In the genomic region with DNA sequence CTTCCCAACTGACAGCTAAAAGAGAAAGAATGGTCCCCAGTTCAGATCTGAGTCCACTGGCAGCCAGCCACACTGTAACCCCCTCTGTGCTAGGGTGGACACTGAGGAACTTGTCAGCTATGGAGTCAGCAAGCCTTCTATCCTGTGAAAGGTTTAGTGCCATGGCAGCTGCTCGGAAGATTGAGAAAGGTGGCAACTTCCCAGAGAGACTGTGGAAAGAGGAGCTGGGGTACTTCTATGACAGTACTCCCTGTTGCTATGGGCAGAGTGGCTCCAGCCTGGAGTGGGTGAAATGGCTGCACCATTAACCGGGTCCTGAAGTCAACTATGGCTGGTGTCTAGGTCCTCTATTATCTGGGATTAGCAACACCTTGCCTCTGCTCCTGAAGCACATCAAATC, we compare ENCODE assay signal across 18 cellular contexts.
DNase-seq lines count a peak whose midpoint lies in the region; ATAC-seq and TF ChIP-seq lines count a peak whose summit lies in the region.
"Had no signal": no experiment of that assay in that cellular context is flagged by ENCODE, and none has a peak within 500 bp of the region (broad histone marks: within the 10 kb centered on the region; RNA-seq: fewer than 3 reads in every experiment).

No MANE protein-coding gene starts in this region.

- no peak overlapping the region for H3K27ac Mint-ChIP-seq in endodermal cell
- H3K27ac Mint-ChIP-seq in naive thymus-derived CD4-positive, alpha-beta T cell, result no peak overlapping the region
- H3K27ac Mint-ChIP-seq: B cell; CD4-positive, alpha-beta T cell; CD8-positive, alpha-beta T cell had no signal

- no peak for TF ChIP-seq CTCF in endodermal cell (conservative IDR thresholded peaks at IDR 0.05)
- no peak for TF ChIP-seq CTCF in psoas muscle (IDR thresholded peaks at IDR 0.05)
- no peak for TF ChIP-seq CTCF in sigmoid colon (IDR thresholded peaks at IDR 0.05)

- intact Hi-C loops in psoas muscle (cut with DNase I) (loop anchor here (10.0 kb wide), 1 partner anchor 447 kb away; a partner anchor contains a TSS), sigmoid colon (cut with DNase I) (no loop called here)
- intact Hi-C loops in naive thymus-derived CD4-positive, alpha-beta T cell (cut with micrococcal nuclease), result no loop called here

- peaks cover 16% of the 10 kb centered on the region for H3K27me3 Mint-ChIP-seq in endodermal cell (ENCODE audit: insufficient read depth)
- peaks cover 0 to 11% (median 8%) of the 10 kb centered on the region in 5 donors for H3K27me3 Mint-ChIP-seq in naive thymus-derived CD4-positive, alpha-beta T cell
- H3K27me3 Mint-ChIP-seq: B cell; CD4-positive, alpha-beta T cell had no signal

- ATAC-seq in psoas muscle, result peak in 3 of 4 donors; percentile 67 to 81 (median 74)
- ATAC-seq in naive thymus-derived CD4-positive, alpha-beta T cell, result no peak
- ATAC-seq: A549; CD8-positive, alpha-beta T cell had no signal

- H3K9me3 Mint-ChIP-seq in endodermal cell, result no peaks in the 10 kb centered on the region
- peaks cover 0 to 4% (median 0%) of the 10 kb centered on the region in 11 donors for H3K9me3 Mint-ChIP-seq in naive thymus-derived CD4-positive, alpha-beta T cell
- H3K9me3 Mint-ChIP-seq: CD4-positive, alpha-beta T cell; CD8-positive, alpha-beta T cell had no signal

- H3K36me3 Mint-ChIP-seq in endodermal cell (ENCODE audit: low read depth), result no peaks in the 10 kb centered on the region
- no peaks in the 10 kb centered on the region for H3K36me3 Mint-ChIP-seq in naive thymus-derived CD4-positive, alpha-beta T cell
- H3K36me3 Mint-ChIP-seq: CD8-positive, alpha-beta T cell had no signal

- H3K27ac ChIP-seq in Karpas-422 (ENCODE audit: low read length) (no peak overlapping the region), endodermal cell (ENCODE audit: low read depth, low read length) (no peak overlapping the region), psoas muscle (no peak overlapping the region), sigmoid colon (no peak overlapping the region)
- H3K27ac ChIP-seq in naive thymus-derived CD4-positive, alpha-beta T cell (ENCODE audit: low read depth, low read length), result no peak overlapping the region
- H3K27ac ChIP-seq: A549; BLaER1 treated with 17β-estradiol and CSF1 and Interleukin-3, amounts not matched to agents 10 nM and 100 nM; C4-2B had no signal

- H3K4me3 ChIP-seq in Karpas-422 (ENCODE audit: low read length), result peak overlapping the region; percentile 28; the same call in 1 of the 2 replicates
- H3K4me3 ChIP-seq in endodermal cell (ENCODE audit: low read length), result no peak overlapping the region
- H3K4me3 ChIP-seq in psoas muscle, result no peak overlapping the region
- no peak overlapping the region for H3K4me3 ChIP-seq in sigmoid colon
- no peak overlapping the region for H3K4me3 ChIP-seq in naive thymus-derived CD4-positive, alpha-beta T cell (ENCODE audit: low read length)
- H3K4me3 ChIP-seq: A549; BLaER1 treated with 17β-estradiol and CSF1 and Interleukin-3, amounts not matched to agents 10 nM and 100 nM had no signal

- H3K9ac ChIP-seq in Karpas-422 (ENCODE audit: low read length), result no peak overlapping the region
- no peak overlapping the region for H3K9ac ChIP-seq in endodermal cell (ENCODE audit: extremely low read depth, low read length, poor library complexity, severe bottlenecking)
- H3K9ac ChIP-seq: BLaER1 treated with 17β-estradiol and CSF1 and Interleukin-3, amounts not matched to agents 10 nM and 100 nM had no signal

- no peaks in the 10 kb centered on the region for H3K9me2 ChIP-seq in Karpas-422 (replicated peaks; ENCODE audit: insufficient read depth, low read length)

- H3K4me1 Mint-ChIP-seq in endodermal cell, result peaks cover 25% of the 10 kb centered on the region
- no peaks in the 10 kb centered on the region for H3K4me1 Mint-ChIP-seq in naive thymus-derived CD4-positive, alpha-beta T cell
- H3K4me1 Mint-ChIP-seq: B cell had no signal

- H3K9me3 ChIP-seq in Karpas-422 (ENCODE audit: low read length) (no peaks in the 10 kb centered on the region), endodermal cell (ENCODE audit: control insufficient read depth, low read length) (no peaks in the 10 kb centered on the region), psoas muscle (no peaks in the 10 kb centered on the region), sigmoid colon (no peaks in the 10 kb centered on the region)
- H3K9me3 ChIP-seq in naive thymus-derived CD4-positive, alpha-beta T cell (ENCODE audit: control insufficient read depth in 2 of 3, low read length in 3 of 3), result no peaks in the 10 kb centered on the region
- H3K9me3 ChIP-seq: A549; BLaER1 treated with 17β-estradiol and CSF1 and Interleukin-3, amounts not matched to agents 10 nM and 100 nM; Caco-2 had no signal

- peak overlapping the region; percentile 60 for H3K4me2 ChIP-seq in Karpas-422 (ENCODE audit: low read depth, low read length, poor library complexity, severe bottlenecking)
- H3K4me2 ChIP-seq: A549 had no signal

- CTCF ChIA-PET in naive thymus-derived CD4-positive, alpha-beta T cell (lab: Charles Lee), result no interaction called here

- TF ChIP-seq POLR2A in sigmoid colon (IDR thresholded peaks at IDR 0.05), result no peak

- H3K36me3 ChIP-seq in Karpas-422 (ENCODE audit: insufficient read depth, low read length) (no peaks in the 10 kb centered on the region), endodermal cell (ENCODE audit: control insufficient read depth, insufficient read depth, low read length) (no peaks in the 10 kb centered on the region), psoas muscle (ENCODE audit: insufficient read depth in 1 of 2, low read depth in 1 of 2) (no peaks in the 10 kb centered on the region), sigmoid colon (peaks cover 0 to 14% (median 0%) of the 10 kb centered on the region in 4 donors)
- H3K36me3 ChIP-seq in naive thymus-derived CD4-positive, alpha-beta T cell (ENCODE audit: control insufficient read depth in 2 of 3, insufficient read depth in 3 of 3, low read length in 3 of 3), result no peaks in the 10 kb centered on the region
- H3K36me3 ChIP-seq: BLaER1 treated with 17β-estradiol and CSF1 and Interleukin-3, amounts not matched to agents 10 nM and 100 nM had no signal

- H2AFZ ChIP-seq in Karpas-422 (ENCODE audit: low read length), result no peak overlapping the region

- no peak overlapping the region for H3K4me3 Mint-ChIP-seq in endodermal cell
- H3K4me3 Mint-ChIP-seq in naive thymus-derived CD4-positive, alpha-beta T cell, result no peak overlapping the region
- H3K4me3 Mint-ChIP-seq: B cell; CD4-positive, alpha-beta T cell; CD8-positive, alpha-beta T cell had no signal

- POLR2A ChIA-PET in naive thymus-derived CD4-positive, alpha-beta T cell (lab: Charles Lee), result no interaction called here

- TF ChIP-seq EP300 in sigmoid colon (IDR thresholded peaks at IDR 0.05), result no peak

- H3K79me2 ChIP-seq in Karpas-422 (ENCODE audit: low read length), result no peaks in the 10 kb centered on the region

- 89 to 95% methylated on average over 1 to 2 of the region's 2 CpGs for WGBS in endodermal cell (ENCODE audit: insufficient coverage in 1 of 2, insufficient read length in 1 of 2), 2 experiments
- WGBS in psoas muscle, 3 donors, result 50 to 69% (median 53%) methylated on average over 2 of the region's 2 CpGs
- WGBS in sigmoid colon, 2 donors, result 84 to 89% methylated on average over 2 of the region's 2 CpGs

- H3K4me1 ChIP-seq in Karpas-422 (ENCODE audit: low read length), result peaks cover 57% of the 10 kb centered on the region
- peaks cover 3% of the 10 kb centered on the region for H3K4me1 ChIP-seq in endodermal cell (ENCODE audit: control insufficient read depth, insufficient read depth, low read length)
- H3K4me1 ChIP-seq in psoas muscle, result no peaks in the 10 kb centered on the region
- H3K4me1 ChIP-seq in sigmoid colon, result no peaks in the 10 kb centered on the region
- no peaks in the 10 kb centered on the region for H3K4me1 ChIP-seq in naive thymus-derived CD4-positive, alpha-beta T cell (ENCODE audit: control insufficient read depth in 2 of 2, insufficient read depth in 2 of 2, low read length in 2 of 2)
- H3K4me1 ChIP-seq: A549, Caco-2 had no signal

- DNase-seq in Karpas-422 (no peak), endodermal cell (peak; percentile 33), psoas muscle (no peak), sigmoid colon (no peak), A172 (ENCODE audit: low spot score) (no peak)
- no peak for DNase-seq in naive thymus-derived CD4-positive, alpha-beta T cell
- DNase-seq: 8988T; AML-193; Caco-2; Calu3; CD4-positive, alpha-beta T cell; CD8-positive, alpha-beta T cell; DMS79 treated with DMSO at 0.1 percent for 48 hours; GF-D8 had no signal

- H4K20me1 ChIP-seq in Karpas-422 (ENCODE audit: insufficient read depth, low read depth, low read length), result no peaks in the 10 kb centered on the region
- H4K20me1 ChIP-seq: BLaER1 treated with 17β-estradiol and CSF1 and Interleukin-3, amounts not matched to agents 10 nM and 100 nM had no signal

- no peaks in the 10 kb centered on the region for H3K27me3 ChIP-seq in Karpas-422 (ENCODE audit: low read length)
- peaks cover 4% of the 10 kb centered on the region for H3K27me3 ChIP-seq in endodermal cell (ENCODE audit: control insufficient read depth, insufficient read depth, low read length, poor library complexity, severe bottlenecking)
- no peaks in the 10 kb centered on the region for H3K27me3 ChIP-seq in psoas muscle (ENCODE audit: insufficient read depth in 3 of 3, low read length in 2 of 3)
- H3K27me3 ChIP-seq in sigmoid colon, result no peaks in the 10 kb centered on the region
- H3K27me3 ChIP-seq in naive thymus-derived CD4-positive, alpha-beta T cell (ENCODE audit: control insufficient read depth in 2 of 2, insufficient read depth in 2 of 2, low read length in 2 of 2), result no peaks in the 10 kb centered on the region
- H3K27me3 ChIP-seq: BLaER1 treated with 17β-estradiol and CSF1 and Interleukin-3, amounts not matched to agents 10 nM and 100 nM had no signal

Comparison
In these comparisons a context has a peak if more than half of its experiments do, and no peak if none do; other contexts are left out.
1. intact Hi-C loops: an anchor here in psoas muscle (10.0 kb wide); none called in sigmoid colon and naive thymus-derived CD4-positive, alpha-beta T cell.